18 cellular contexts compared by ENCODE assay signal in genomic region chr11:112769573-112769972, GRCh38.
A peak's percentile ranks its signal among the peaks of the same experiment; 100 is the strongest.
DNase-seq lines count a peak whose midpoint lies in the region; ATAC-seq and TF ChIP-seq lines count a peak whose summit lies in the region.
"Had no signal": no experiment of that assay in that cellular context is flagged by ENCODE, and none has a peak within 500 bp of the region (broad histone marks: within the 10 kb centered on the region; RNA-seq: fewer than 3 reads in every experiment).

No MANE protein-coding gene starts in this region.

- WGBS in psoas muscle, 3 donors, result 55 to 72% (median 65%) methylated on average over 4 of the region's 4 CpGs

- ATAC-seq in left ventricle myocardium superior (peak; percentile 76), psoas muscle (peak in 3 of 4 donors; percentile 22 to 45 (median 28)), HG03571 (IDR thresholded peaks at IDR 0.05; ENCODE audit: unreplicated experiment) (no peak)

- TF ChIP-seq CTCF in dorsolateral prefrontal cortex (IDR thresholded peaks at IDR 0.05 in 54 of 56, conservative IDR thresholded peaks at IDR 0.05 in 2 of 56; ENCODE audit: low read depth in 1 of 56, partially characterized antibody in 56 of 56) (no peak), psoas muscle (IDR thresholded peaks at IDR 0.05) (no peak)

- intact Hi-C loops in dorsolateral prefrontal cortex (cut with DNase I) (no loop called here), left ventricle myocardium superior (cut with micrococcal nuclease) (no loop called here), psoas muscle (cut with DNase I) (no loop called here)

- H3K27me3 ChIP-seq in dorsolateral prefrontal cortex, result no peaks in the 10 kb centered on the region
- H3K27me3 ChIP-seq in psoas muscle (ENCODE audit: insufficient read depth in 3 of 3, low read length in 2 of 3), result no peaks in the 10 kb centered on the region
- H3K27me3 ChIP-seq: SJCRH30 had no signal

- peak overlapping the region; percentile 1 to 99 (median 91) for H3K27ac ChIP-seq in dorsolateral prefrontal cortex
- H3K27ac ChIP-seq in psoas muscle, result peak overlapping the region; percentile 51
- H3K27ac ChIP-seq: C4-2B, HL-60, KMS-11, RWPE1, SJCRH30 had no signal

- no peaks in the 10 kb centered on the region for H3K36me3 ChIP-seq in psoas muscle (ENCODE audit: insufficient read depth in 1 of 2, low read depth in 1 of 2)
- H3K36me3 ChIP-seq: SJCRH30 had no signal

- H3K4me3 ChIP-seq in dorsolateral prefrontal cortex (no peak overlapping the region), psoas muscle (no peak overlapping the region)
- H3K4me3 ChIP-seq: SJCRH30 had no signal

- no peaks in the 10 kb centered on the region for H3K9me3 ChIP-seq in psoas muscle
- H3K9me3 ChIP-seq: SJCRH30 had no signal

- DNase-seq in astrocyte of the hippocampus (ENCODE audit: low read depth, low spot score) (peak; percentile 67), dorsolateral prefrontal cortex (no peak), left ventricle myocardium superior (no peak), psoas muscle (no peak), mucosa of gallbladder (ENCODE audit: low spot score) (no peak), RKO (ENCODE audit: low spot score) (no peak)
- DNase-seq: ACHN, DND-41, H7, MV-4-11, NCI-H187, NCI-H2107, SJCRH30 had no signal

- H3K4me1 ChIP-seq in psoas muscle, result peaks cover 6% of the 10 kb centered on the region
- H3K4me1 ChIP-seq: SJCRH30 had no signal
